ENCODE assay signal across 8 cellular contexts in genomic region chr2:74833418-74834233, GRCh38. TPM values are rescaled to one million over a fixed set of nuclear protein-coding genes. Genes with fewer than 3 reads are reported as not detected.
DNase-seq lines count a peak whose midpoint lies in the region; ATAC-seq and TF ChIP-seq lines count a peak whose summit lies in the region.

Gene HK2 (plus strand): TSS chr2:74834127. CDS start chr2:74834581, 454 bp downstream.

- peaks cover 9% of the 10 kb centered on the region for H3K79me1 ChIP-seq in mesendoderm (ENCODE audit: low read length)

- TF ChIP-seq POLR2A in GM19099 (IDR thresholded peaks at IDR 0.05; ENCODE audit: extremely low read depth, insufficient read length, low read depth), result peak; percentile 57

- no peaks in the 10 kb centered on the region for H3K27me3 ChIP-seq in BLaER1 treated with 17β-estradiol and CSF1 and Interleukin-3, amounts not matched to agents 10 nM and 100 nM
- no peaks in the 10 kb centered on the region for H3K27me3 ChIP-seq in effector memory CD4-positive, alpha-beta T cell (replicated peaks; ENCODE audit: control insufficient read depth, insufficient read depth, low read length, poor library complexity, severe bottlenecking)
- no peaks in the 10 kb centered on the region for H3K27me3 ChIP-seq in mesendoderm (ENCODE audit: insufficient read depth, low read length, poor library complexity)

- peak within 1 kb of the TSS; percentile 89 to 99 (median 96) for H3K9ac ChIP-seq in BLaER1 treated with 17β-estradiol and CSF1 and Interleukin-3, amounts not matched to agents 10 nM and 100 nM
- peak within 1 kb of the TSS; percentile 95 for H3K9ac ChIP-seq in mesendoderm (ENCODE audit: low read length)

- DNase-seq in NCI-H82 treated with DMSO at 0.1 percent for 48 hours (lab: John Stamatoyannopoulos, UW; ENCODE audit: unreplicated experiment) (peak; percentile 73), mesendoderm (peak; percentile 91)
- peak; percentile 41 to 64 for DNase-seq in activated CD8-positive, alpha-beta memory T cell treated with anti-CD3 and anti-CD28 coated beads for 1 hour (ENCODE audit: extremely low read depth in 1 of 2, low read depth in 1 of 2)
- DNase-seq in effector memory CD4-positive, alpha-beta T cell, result peak; percentile 58 to 69 (median 67)
- peak; percentile 57 for DNase-seq in stimulated activated CD8-positive, alpha-beta memory T cell treated with anti-CD3 and anti-CD28 coated beads, Interleukin-15, amount 100 ng/mL, for 24 hours (ENCODE audit: low read depth)

- H2BK5ac ChIP-seq in mesendoderm (ENCODE audit: low read length), result peak within 1 kb of the TSS; percentile 27

- H4K5ac ChIP-seq in mesendoderm (ENCODE audit: low read length), result no peak within 1 kb of the TSS

- no CpG with 5 or more reads among the region's 67 CpGs for WGBS in mesendoderm (ENCODE audit: extremely low coverage, insufficient coverage, low lambda C conversion rate)

- H4K20me1 ChIP-seq in BLaER1 treated with 17β-estradiol and CSF1 and Interleukin-3, amounts not matched to agents 10 nM and 100 nM, result peaks cover 20 to 44% (median 28%) of the 10 kb centered on the region in 11 experiments; a peak in 20 of 22 replicates

- peak; percentile 77 for ATAC-seq in HG03354 (IDR thresholded peaks at IDR 0.05; ENCODE audit: poor library complexity, severe bottlenecking, unreplicated experiment)

- H3K56ac ChIP-seq in mesendoderm (ENCODE audit: low read length), result peak within 1 kb of the TSS; percentile 95

- H3K27ac ChIP-seq in BLaER1 treated with 17β-estradiol and CSF1 and Interleukin-3, amounts not matched to agents 10 nM and 100 nM, result peak within 1 kb of the TSS; percentile 73 to 98 (median 96)
- peak within 1 kb of the TSS; percentile 19 for H3K27ac ChIP-seq in effector memory CD4-positive, alpha-beta T cell (ENCODE audit: insufficient read depth, low read length, poor library complexity, severe bottlenecking)
- peak within 1 kb of the TSS; percentile 14 for H3K27ac ChIP-seq in mesendoderm (ENCODE audit: low read depth, low read length)

- no peak within 1 kb of the TSS for H2BK15ac ChIP-seq in mesendoderm (replicated peaks; ENCODE audit: low read depth)

- H4K8ac ChIP-seq in mesendoderm (ENCODE audit: low read depth, low read length), result no peak within 1 kb of the TSS

- H3K36me3 ChIP-seq in BLaER1 treated with 17β-estradiol and CSF1 and Interleukin-3, amounts not matched to agents 10 nM and 100 nM, result peaks cover 0 to 20% (median 13%) of the 10 kb centered on the region in 11 experiments; a peak in 13 of 22 replicates
- H3K36me3 ChIP-seq in effector memory CD4-positive, alpha-beta T cell (ENCODE audit: control insufficient read depth, insufficient read depth, low read length), result no peaks in the 10 kb centered on the region
- H3K36me3 ChIP-seq in mesendoderm (ENCODE audit: control insufficient read depth, insufficient read depth, low read length), result no peaks in the 10 kb centered on the region

- H3K4me1 ChIP-seq in BLaER1 treated with 17β-estradiol and CSF1 and Interleukin-3, amounts not matched to agents 10 nM and 100 nM, result peaks cover 46 to 60% (median 51%) of the 10 kb centered on the region in 10 experiments
- H3K4me1 ChIP-seq in effector memory CD4-positive, alpha-beta T cell (ENCODE audit: control insufficient read depth, insufficient read depth, low read length, poor library complexity, severe bottlenecking), result peaks cover 19% of the 10 kb centered on the region
- H3K4me1 ChIP-seq in mesendoderm (ENCODE audit: control insufficient read depth, low read depth, low read length), result peaks cover 10% of the 10 kb centered on the region

- peaks cover 0 to 4% (median 0%) of the 10 kb centered on the region in 11 experiments; a peak in 2 of 22 replicates for H3K9me3 ChIP-seq in BLaER1 treated with 17β-estradiol and CSF1 and Interleukin-3, amounts not matched to agents 10 nM and 100 nM (replicated peaks in 1 of 11)
- H3K9me3 ChIP-seq in effector memory CD4-positive, alpha-beta T cell (ENCODE audit: control insufficient read depth, low read length), result no peaks in the 10 kb centered on the region

- H3K4me2 ChIP-seq in BLaER1 treated with 17β-estradiol and CSF1 and Interleukin-3, amounts not matched to agents 10 nM and 100 nM, result peak within 1 kb of the TSS; percentile 88 to 98 (median 95)
- H3K4me2 ChIP-seq in mesendoderm (ENCODE audit: low read length), result peak within 1 kb of the TSS; percentile 83

- no peak within 1 kb of the TSS for H2BK120ac ChIP-seq in mesendoderm (ENCODE audit: low read depth, low read length)

- H3K23ac ChIP-seq in mesendoderm (ENCODE audit: low read length), result peak within 1 kb of the TSS; percentile 100

- peaks cover 16% of the 10 kb centered on the region for H3K79me2 ChIP-seq in mesendoderm (ENCODE audit: control insufficient read depth, insufficient read depth, low read length)

- peak within 1 kb of the TSS; percentile 11 for H3K18ac ChIP-seq in mesendoderm (ENCODE audit: low read length)

- peak within 1 kb of the TSS; percentile 51 for H2AK5ac ChIP-seq in mesendoderm (ENCODE audit: low read length)

- H3K4ac ChIP-seq in mesendoderm (ENCODE audit: low read depth, low read length), result peak within 1 kb of the TSS; percentile 17

- peak within 1 kb of the TSS; percentile 90 to 100 (median 97) for H3K4me3 ChIP-seq in BLaER1 treated with 17β-estradiol and CSF1 and Interleukin-3, amounts not matched to agents 10 nM and 100 nM
- H3K4me3 ChIP-seq in effector memory CD4-positive, alpha-beta T cell (ENCODE audit: insufficient read depth, low read depth, low read length, poor library complexity, severe bottlenecking), result peak within 1 kb of the TSS; percentile 75
- H3K4me3 ChIP-seq in mesendoderm (ENCODE audit: low read length), result peak within 1 kb of the TSS; percentile 81

RNA-seq across cellular contexts. Expression of gene HK2, which starts in this region (rescaled TPM):
- polyA plus RNA-seq in mesendoderm (2013, experiment 1 of 2), result 20.7 TPM
- polyA plus RNA-seq in mesendoderm (2013, experiment 2 of 2), result 20.4 TPM

Comparison
In these comparisons a context has a peak if more than half of its experiments do, and no peak if none do; other contexts are left out.
1. Peak in every context shown above with its lines: DNase-seq, ATAC-seq, H3K4me3 ChIP-seq and H3K27ac ChIP-seq.
2. H3K27ac ChIP-seq: peak in every context shown above with its lines; median percentile 96 in BLaER1 treated with 17β-estradiol and CSF1 and Interleukin-3, amounts not matched to agents 10 nM and 100 nM; 19 in effector memory CD4-positive, alpha-beta T cell; 14 in mesendoderm.